ENCODE assay signal across 25 cellular contexts in the genomic region with DNA sequence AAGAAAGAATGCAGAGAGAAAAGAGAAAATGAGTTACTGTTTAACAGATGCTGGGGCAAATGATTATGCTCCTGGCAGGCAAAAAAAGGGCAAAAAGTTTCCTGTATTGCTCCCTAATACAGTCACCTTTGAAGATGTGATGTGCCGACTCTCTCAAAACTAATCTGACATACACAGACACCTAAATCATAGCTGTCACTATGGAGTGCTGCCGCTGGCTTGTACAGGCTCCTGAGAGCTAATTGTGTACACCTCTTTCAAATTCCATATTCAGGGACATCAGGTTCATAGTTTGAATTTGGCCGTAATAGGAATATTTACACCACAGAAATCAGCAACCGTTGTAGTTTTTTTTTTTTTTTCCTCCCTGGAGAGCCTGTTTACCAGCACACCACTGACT.
"Had no signal": no experiment of that assay in that cellular context is flagged by ENCODE, and none has a peak within 500 bp of the region (broad histone marks: within the 10 kb centered on the region; RNA-seq: fewer than 3 reads in every experiment).

No MANE protein-coding gene starts in this region.

- H3K27me3 ChIP-seq: hepatocyte, ovary, stomach, testis, thyroid gland, transverse colon, upper lobe of left lung, vagina had no signal

- H3K4me1 Mint-ChIP-seq: naive B cell; natural killer cell; stimulated activated naive B cell treated with anti-CD40 and anti-IgM and Interleukin-4, amounts not matched to agents 10 μg/mL and 1 μg/mL and 100 μg/mL, for 72 hours had no signal

- H3K9me3 ChIP-seq: lower lobe of right lung, ovary, prostate gland, stomach, testis, thyroid gland, transverse colon, upper lobe of left lung, vagina had no signal

- H3K36me3 ChIP-seq: lower lobe of right lung, ovary, prostate gland, stomach, thyroid gland, transverse colon, upper lobe of left lung, vagina had no signal

- H3K9me3 Mint-ChIP-seq: naive B cell; natural killer cell; stimulated activated naive B cell treated with anti-CD40 and anti-IgM and Interleukin-4, amounts not matched to agents 10 μg/mL and 1 μg/mL and 100 μg/mL, for 72 hours had no signal

- H3K36me3 Mint-ChIP-seq: naive B cell; natural killer cell; stimulated activated naive B cell treated with anti-CD40 and anti-IgM and Interleukin-4, amounts not matched to agents 10 μg/mL and 1 μg/mL and 100 μg/mL, for 72 hours had no signal

- H3K4me1 ChIP-seq: lower lobe of right lung, prostate gland, stomach, testis, thyroid gland, upper lobe of left lung, vagina had no signal

- H3K27ac Mint-ChIP-seq: naive B cell; natural killer cell; stimulated activated naive B cell treated with anti-CD40 and anti-IgM and Interleukin-4, amounts not matched to agents 10 μg/mL and 1 μg/mL and 100 μg/mL, for 72 hours had no signal

- H3K4me3 Mint-ChIP-seq: naive B cell; natural killer cell; stimulated activated naive B cell treated with anti-CD40 and anti-IgM and Interleukin-4, amounts not matched to agents 10 μg/mL and 1 μg/mL and 100 μg/mL, for 72 hours had no signal

- ATAC-seq: lower lobe of right lung; natural killer cell; right cardiac atrium; sciatic nerve; stimulated activated naive B cell treated with anti-CD40 and anti-IgM and Interleukin-4, amounts not matched to agents 10 μg/mL and 1 μg/mL and 100 μg/mL, for 72 hours; stimulated activated naive CD8-positive, alpha-beta T cell treated with anti-CD3 and anti-CD28 coated beads, Interleukin-15, Interleukin-2, amounts not matched to agents 100 U/mL and 50 U/mL, for 24 hours had no signal

- H3K4me2 ChIP-seq: hepatocyte had no signal

- H3K4me3 ChIP-seq: hepatocyte, lower lobe of right lung, ovary, prostate gland, skin epidermis, stomach, testis, thyroid gland, transverse colon, upper lobe of left lung, vagina had no signal

- DNase-seq: islet precursor cell; lower lobe of right lung; mammary epithelial cell; mesenchymal stem cell; naive B cell; natural killer cell; ovary; retina; right cardiac atrium; stimulated activated CD4-positive, alpha-beta T cell treated with anti-CD3 and anti-CD28 coated beads, Interleukin-12 subunit alpha, Interleukin-12 subunit beta, amount 100 ng/mL, for 4 hours; stimulated activated CD4-positive, alpha-beta T cell treated with anti-CD3 and anti-CD28 coated beads, Interleukin-15, amount 100 ng/mL, for 24 hours; stimulated activated CD4-positive, alpha-beta T cell treated with anti-CD3 and anti-CD28 coated beads, Interleukin-2, amount 100 ng/mL, for 24 hours; stimulated activated CD4-positive, alpha-beta T cell treated with anti-CD3 and anti-CD28 coated beads, Interleukin-4, amount 100 ng/mL, for 1 hour; stimulated activated naive B cell treated with anti-CD40 and anti-IgM and Interleukin-4, amounts not matched to agents 10 μg/mL and 1 μg/mL and 100 μg/mL, for 72 hours; stimulated activated naive CD8-positive, alpha-beta T cell treated with anti-CD3 and anti-CD28 coated beads, Interleukin-15, Interleukin-2, amounts not matched to agents 100 U/mL and 50 U/mL, for 24 hours; stomach; testis; thyroid gland; transverse colon; upper lobe of left lung had no signal

- H2AFZ ChIP-seq: hepatocyte had no signal
